Comparison of ENCODE assay signal across 15 cellular contexts in the genomic region with DNA sequence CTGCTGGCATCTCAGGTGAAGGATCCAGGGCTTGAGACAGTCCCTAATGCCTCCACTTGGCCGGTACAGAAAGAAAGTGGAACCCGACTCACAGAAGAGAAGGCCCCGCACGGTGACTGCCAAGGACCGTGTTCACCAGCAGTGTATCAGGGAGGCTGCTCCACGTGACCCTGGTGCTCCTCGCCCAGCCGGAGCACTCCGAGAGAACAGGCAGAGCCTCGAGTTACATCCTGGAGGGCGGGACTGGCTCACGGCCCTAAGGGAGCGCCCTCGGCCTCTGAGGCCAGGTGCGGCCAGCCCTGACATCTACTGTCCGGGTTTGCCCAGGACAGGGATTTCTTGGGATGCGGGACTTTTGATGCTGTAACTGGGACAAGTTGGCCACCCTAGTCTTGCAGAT.
DNase-seq lines count a peak whose midpoint lies in the region; FAIRE-seq and TF ChIP-seq lines count a peak whose summit lies in the region.
"Had no signal": no experiment of that assay in that cellular context is flagged by ENCODE, and none has a peak within 500 bp of the region (broad histone marks: within the 10 kb centered on the region; RNA-seq: fewer than 3 reads in every experiment).

No MANE protein-coding gene starts in this region.

- H3K4me3 ChIP-seq in H1 (ENCODE audit: extremely low read depth in 1 of 4, insufficient read depth in 2 of 4, low read depth in 3 of 4, low read length in 4 of 4) (no peak overlapping the region), neuronal stem cell (ENCODE audit: low read length in 2 of 2) (no peak overlapping the region), esophagus squamous epithelium (no peak overlapping the region), smooth muscle cell (no peak overlapping the region)
- H3K4me3 ChIP-seq: pancreas, SK-N-MC had no signal

- H3K36me3 ChIP-seq in H1 (ENCODE audit: control insufficient read depth in 2 of 4, insufficient read depth in 4 of 4, low read length in 3 of 4) (no peaks in the 10 kb centered on the region), neuronal stem cell (replicated peaks in 1 of 2; ENCODE audit: control insufficient read depth in 2 of 2, insufficient read depth in 2 of 2, low read length in 2 of 2) (peaks cover 0 to 1% of the 10 kb centered on the region in 2 donors), esophagus squamous epithelium (no peaks in the 10 kb centered on the region), smooth muscle cell (ENCODE audit: low read depth) (no peaks in the 10 kb centered on the region)
- H3K36me3 ChIP-seq: pancreas had no signal

- H3K23ac ChIP-seq in H1 (ENCODE audit: insufficient read length) (no peak overlapping the region), neuronal stem cell (ENCODE audit: low read depth, low read length, poor library complexity) (no peak overlapping the region)

- H3K79me1 ChIP-seq in H1 (ENCODE audit: low read depth, low read length) (peaks cover 14% of the 10 kb centered on the region), neuronal stem cell (ENCODE audit: low read depth, low read length) (peaks cover 23% of the 10 kb centered on the region)

- peaks cover 0 to 24% (median 18%) of the 10 kb centered on the region in 4 experiments; a peak in 6 of 7 replicates for H3K4me1 ChIP-seq in H1 (replicated peaks in 1 of 4; ENCODE audit: control insufficient read depth in 3 of 4, insufficient read depth in 4 of 4, low read length in 3 of 4)
- H3K4me1 ChIP-seq in neuronal stem cell (ENCODE audit: control insufficient read depth in 2 of 2, insufficient read depth in 1 of 2, low read depth in 1 of 2, low read length in 2 of 2) = peaks cover 15 to 33% of the 10 kb centered on the region in 2 donors
- H3K4me1 ChIP-seq in esophagus squamous epithelium = peaks cover 0 to 26% (median 0%) of the 10 kb centered on the region in 3 donors
- H3K4me1 ChIP-seq in smooth muscle cell (ENCODE audit: low read depth) = peaks cover 19% of the 10 kb centered on the region
- H3K4me1 ChIP-seq: pancreas had no signal

- H3K4ac ChIP-seq in H1 (replicated peaks; ENCODE audit: insufficient read length, low read depth, low read length) (no peak overlapping the region), neuronal stem cell (ENCODE audit: low read length) (no peak overlapping the region)

- no peak overlapping the region for H3K14ac ChIP-seq in H1 (ENCODE audit: insufficient read length)
- no peak overlapping the region for H3K14ac ChIP-seq in neuronal stem cell (ENCODE audit: low read length)

- H3K27me3 ChIP-seq in H1 (replicated peaks in 1 of 4; ENCODE audit: control insufficient read depth in 3 of 4, extremely low read depth in 1 of 4, insufficient read depth in 3 of 4, low read length in 3 of 4) (no peaks in the 10 kb centered on the region), neuronal stem cell (ENCODE audit: control insufficient read depth in 3 of 3, insufficient read depth in 3 of 3, low read depth in 1 of 3, low read length in 3 of 3) (no peaks in the 10 kb centered on the region), esophagus squamous epithelium (no peaks in the 10 kb centered on the region), smooth muscle cell (ENCODE audit: low read depth) (no peaks in the 10 kb centered on the region)
- H3K27me3 ChIP-seq: pancreas had no signal

- peaks cover 4 to 12% of the 10 kb centered on the region in 2 experiments for H4K20me1 ChIP-seq in H1 (replicated peaks in 1 of 2; ENCODE audit: control insufficient read depth in 1 of 2, insufficient read depth in 2 of 2, low read length in 2 of 2)
- H4K20me1 ChIP-seq in smooth muscle cell (ENCODE audit: low read depth) = peaks cover 75% of the 10 kb centered on the region

- H3K56ac ChIP-seq in H1 (replicated peaks; ENCODE audit: insufficient read length, low read depth, low read length) = no peak overlapping the region

- H3K79me2 ChIP-seq in H1 (ENCODE audit: control insufficient read depth in 1 of 2, insufficient read depth in 2 of 2, low read length in 2 of 2) = peaks cover 0 to 11% of the 10 kb centered on the region in 2 experiments; a peak in 1 of 4 replicates
- H3K79me2 ChIP-seq in smooth muscle cell (ENCODE audit: low read depth) = peaks cover 42% of the 10 kb centered on the region

- H3K9me3 ChIP-seq in H1 (ENCODE audit: insufficient read depth in 2 of 2, low read depth in 1 of 2, low read length in 1 of 2) (no peaks in the 10 kb centered on the region), neuronal stem cell (replicated peaks in 1 of 2; ENCODE audit: control insufficient read depth in 2 of 2, insufficient read depth in 1 of 2, low read depth in 1 of 2, low read length in 2 of 2) (no peaks in the 10 kb centered on the region), esophagus squamous epithelium (no peaks in the 10 kb centered on the region), smooth muscle cell (replicated peaks; ENCODE audit: low read depth) (no peaks in the 10 kb centered on the region)
- H3K9me3 ChIP-seq: pancreas had no signal

- H2BK12ac ChIP-seq in H1 (ENCODE audit: low read depth, low read length) (no peak overlapping the region), neuronal stem cell (ENCODE audit: low read length) (no peak overlapping the region)

- H3F3A ChIP-seq in smooth muscle cell (ENCODE audit: low read depth) = peaks cover 7% of the 10 kb centered on the region

- no peak overlapping the region for H4K91ac ChIP-seq in H1 (replicated peaks; ENCODE audit: insufficient read length, low read length)
- no peak overlapping the region for H4K91ac ChIP-seq in neuronal stem cell (ENCODE audit: low read depth, low read length, poor library complexity)

- H3K27ac ChIP-seq in H1 (ENCODE audit: low read depth, low read length) (no peak overlapping the region), neuronal stem cell (replicated peaks; ENCODE audit: low read length) (no peak overlapping the region), esophagus squamous epithelium (no peak overlapping the region), smooth muscle cell (ENCODE audit: low read depth) (no peak overlapping the region)
- H3K27ac ChIP-seq: pancreas, SK-N-MC had no signal

- H2BK15ac ChIP-seq in H1 (ENCODE audit: low read length) (no peak overlapping the region), neuronal stem cell (ENCODE audit: low read length) (no peak overlapping the region)

- intact Hi-C loops in esophagus squamous epithelium (cut with DNase I) = no loop called here

- POLR2A ChIA-PET in H1 (lab: Charles Lee; ENCODE audit: partially characterized antibody) = no interaction called here

- H2BK20ac ChIP-seq in H1 (ENCODE audit: low read length) = no peak overlapping the region

- TF ChIP-seq CTCF in H1 (IDR thresholded peaks at IDR 0.05; ENCODE audit: control extremely low read depth in 1 of 3, insufficient read depth in 1 of 3, low read depth in 1 of 3, low read length in 3 of 3) (peak in 2 of 3 experiments; percentile 10 to 16; a peak in 1 of 4 replicates), esophagus squamous epithelium (IDR thresholded peaks at IDR 0.05) (no peak), smooth muscle cell (IDR thresholded peaks at IDR 0.05; ENCODE audit: borderline replicate concordance, insufficient read depth, poor library complexity, severe bottlenecking) (no peak), GM13977 (IDR thresholded peaks at IDR 0.05; ENCODE audit: extremely low read depth, insufficient read depth, missing control alignments) (no peak)

- peak; percentile 19 to 37; a peak in 3 of 4 replicates for TF ChIP-seq RAD21 in H1 (IDR thresholded peaks at IDR 0.05 in 1 of 2, conservative IDR thresholded peaks at IDR 0.05 in 1 of 2; ENCODE audit: low read depth in 2 of 2, low read length in 2 of 2)

- 62% methylated on average over 17 of the region's 17 CpGs; no CpG with 5 or more reads in 1 of the 2 experiments for WGBS in H1 (ENCODE audit: extremely low coverage in 1 of 2, insufficient coverage in 1 of 2, insufficient read length in 1 of 2, insufficient replicate concordance in 2 of 2, low coverage in 1 of 2, low lambda C conversion rate in 2 of 2, missing lambda C conversion rate in 1 of 2), 2 experiments
- WGBS in neuronal stem cell (ENCODE audit: extremely low coverage in 2 of 2, insufficient read length in 2 of 2, insufficient replicate concordance in 1 of 2), 2 donors = no CpG with 5 or more reads among the region's 17 CpGs
- WGBS in esophagus squamous epithelium, 2 donors = 71 to 82% methylated on average over 7 of the region's 17 CpGs
- WGBS in smooth muscle cell (ENCODE audit: low lambda C conversion rate) = 92% methylated on average over 17 of the region's 17 CpGs

- H4K8ac ChIP-seq in H1 (ENCODE audit: extremely low read depth, insufficient read depth, low read length) (no peak overlapping the region), neuronal stem cell (ENCODE audit: low read depth, low read length) (no peak overlapping the region)

- H2AK5ac ChIP-seq in H1 (ENCODE audit: low read depth, low read length) (no peak overlapping the region), neuronal stem cell (ENCODE audit: low read depth, low read length) (peak overlapping the region; percentile 11)

- FAIRE-seq in H1 (lab: Jason Lieb, UNC) = no peak
- FAIRE-seq: pancreas had no signal

- peaks cover 8% of the 10 kb centered on the region; the same call in 1 of the 2 replicates for H3K23me2 ChIP-seq in H1 (ENCODE audit: low read depth, low read length)

- in situ Hi-C loops in GM13977 (cut with MboI; ENCODE audit: low pct_unique_long_range_greater_than_20kb, low sequenced_read_pairs, unreplicated experiment) = no loop called here

- no peak for TF ChIP-seq EP300 in H1 (IDR thresholded peaks at IDR 0.05; ENCODE audit: borderline replicate concordance in 1 of 2, low read depth in 2 of 2, low read length in 2 of 2)

- no peak overlapping the region for H3K9ac ChIP-seq in H1 (replicated peaks in 1 of 4; ENCODE audit: extremely low read depth in 1 of 4, low read depth in 3 of 4, low read length in 3 of 4)
- H3K9ac ChIP-seq in neuronal stem cell (ENCODE audit: low read depth, low read length, poor library complexity) = no peak overlapping the region
- H3K9ac ChIP-seq in smooth muscle cell (ENCODE audit: low read depth) = no peak overlapping the region

- H3K4me2 ChIP-seq in H1 (ENCODE audit: insufficient read depth in 1 of 2, low read depth in 2 of 2, low read length in 2 of 2) = no peak overlapping the region
- no peak overlapping the region for H3K4me2 ChIP-seq in neuronal stem cell (ENCODE audit: insufficient read depth, low read length, poor library complexity, severe bottlenecking)
- no peak overlapping the region for H3K4me2 ChIP-seq in smooth muscle cell

- H2AFZ ChIP-seq in H1 (ENCODE audit: low read length) (no peak overlapping the region), neuronal stem cell (ENCODE audit: low read length) (no peak overlapping the region), smooth muscle cell (ENCODE audit: low read depth) (no peak overlapping the region)

- no peak overlapping the region for H3K18ac ChIP-seq in H1 (ENCODE audit: extremely low read depth, low read length)
- H3K18ac ChIP-seq in neuronal stem cell (ENCODE audit: low read length) = peak overlapping the region; percentile 46

- TF ChIP-seq POLR2A in H1 (IDR thresholded peaks at IDR 0.05; ENCODE audit: control extremely low read depth in 1 of 2, low read depth in 2 of 2, low read length in 2 of 2) = no peak
- TF ChIP-seq POLR2A in esophagus squamous epithelium (IDR thresholded peaks at IDR 0.05) = no peak

- H4K5ac ChIP-seq in H1 (ENCODE audit: insufficient read length, low read depth, low read length) = no peak overlapping the region

- no peak overlapping the region for H2BK120ac ChIP-seq in H1 (replicated peaks; ENCODE audit: low read depth, low read length)
- H2BK120ac ChIP-seq in neuronal stem cell (ENCODE audit: low read depth, low read length) = no peak overlapping the region

- DNase-seq in ELF-1 (ENCODE audit: low read depth, low spot score) (peak; percentile 60), NCI-H2107 treated with DMSO at 0.1 percent for 48 hours (lab: John Stamatoyannopoulos, UW; ENCODE audit: unreplicated experiment) (peak; percentile 56), H1 (ENCODE audit: low read depth in 1 of 2, low spot score in 2 of 2) (no peak), neuronal stem cell (ENCODE audit: low spot score) (no peak), COR-L47 (lab: John Stamatoyannopoulos, UW) (no peak), esophagus squamous epithelium (lab: John Stamatoyannopoulos, UW) (no peak), smooth muscle cell (lab: John Stamatoyannopoulos, UW; ENCODE audit: unreplicated experiment) (no peak), GM13977 (ENCODE audit: low spot score) (no peak)
- DNase-seq: DMS 273 treated with DMSO at 0.1 percent for 48 hours; effector memory CD4-positive, alpha-beta T cell; Karpas-422; NCI-H187; stimulated activated CD4-positive, alpha-beta T cell treated with anti-CD3 and anti-CD28 coated beads, Interleukin-15, amount 100 ng/mL, for 24 hours had no signal

- H2BK5ac ChIP-seq in H1 (ENCODE audit: low read depth, low read length) (0 out of 2 replicates have a peak overlapping the region, but pooled peaks have one; percentile 15), neuronal stem cell (ENCODE audit: low read length) (no peak overlapping the region)

- CTCF ChIA-PET in H1 (lab: Charles Lee; ENCODE audit: partially characterized antibody) = interaction anchor here (0.6 to 1.7 kb wide), 4 partner anchors 18 to 151 kb away, joined by 3 to 9 read pairs (median 4); no protein-coding TSS in a partner anchor

Comparison
In these comparisons a context has a peak if more than half of its experiments do, and no peak if none do; other contexts are left out.
1. DNase-seq: peak in ELF-1 (single experiment) and NCI-H2107 treated with DMSO at 0.1 percent for 48 hours (single experiment); none in H1 (0 of 2), neuronal stem cell (single experiment), COR-L47 (single experiment), esophagus squamous epithelium (single experiment), smooth muscle cell (single experiment) and GM13977 (single experiment).
2. CTCF ChIP-seq: peak in H1 (2 of 3); none in esophagus squamous epithelium (0 of 6), smooth muscle cell (single experiment) and GM13977 (single experiment).